8 cellular contexts compared by ENCODE assay signal in the genomic region with DNA sequence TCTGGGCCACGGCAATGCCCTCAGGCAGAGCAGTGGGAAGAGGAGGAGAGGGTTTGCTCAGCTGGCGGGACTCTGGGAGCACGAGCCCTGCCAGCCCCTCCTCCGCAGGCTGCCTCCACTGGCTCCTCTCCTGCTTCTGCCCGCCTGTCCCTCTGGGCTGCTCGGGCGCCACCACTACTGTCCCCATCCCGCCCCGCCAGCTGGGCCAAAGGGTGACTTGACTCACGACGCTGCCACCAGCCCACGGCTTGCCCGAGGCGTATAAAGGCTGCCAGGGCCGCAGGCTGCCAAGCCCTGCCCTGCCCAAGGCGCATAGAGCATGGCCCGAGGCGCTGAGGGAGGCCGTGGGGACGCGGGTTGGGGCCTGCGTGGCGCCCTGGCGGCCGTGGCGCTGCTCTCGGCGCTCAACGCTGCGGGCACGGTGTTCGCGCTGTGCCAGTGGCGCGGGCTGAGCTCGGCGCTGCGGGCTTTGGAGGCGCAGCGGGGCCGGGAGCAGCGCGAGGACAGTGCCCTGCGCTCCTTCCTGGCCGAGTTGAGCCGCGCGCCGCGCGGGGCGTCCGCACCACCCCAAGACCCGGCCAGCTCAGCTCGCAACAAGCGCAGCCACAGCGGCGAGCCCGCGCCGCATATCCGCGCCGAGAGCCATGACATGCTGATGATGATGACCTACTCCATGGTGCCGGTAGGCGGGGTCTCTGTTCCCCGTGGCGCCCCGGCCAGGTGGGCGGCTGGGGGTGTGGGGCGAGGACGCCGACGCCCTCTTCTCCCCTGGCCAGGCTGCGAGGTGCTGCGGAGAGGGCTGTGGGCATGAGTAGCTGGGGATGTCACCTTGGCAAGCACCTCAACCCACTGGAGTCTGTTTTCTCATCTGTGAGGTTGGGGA. TPM values are rescaled to one million over a fixed set of nuclear protein-coding genes. Genes with fewer than 3 reads are reported as not detected.
DNase-seq lines count a peak whose midpoint lies in the region; ATAC-seq, FAIRE-seq and TF ChIP-seq lines count a peak whose summit lies in the region.

TSS of gene GLDN (plus strand) at position 290 of the 883 bp plus-strand sequence. CDS start at position 320, 30 bp downstream.

- no peak for TF ChIP-seq EP300 in gastroesophageal sphincter (IDR thresholded peaks at IDR 0.05)
- TF ChIP-seq EP300 in neural cell (conservative IDR thresholded peaks at IDR 0.05; ENCODE audit: poor library complexity, severe bottlenecking) = no peak

- no peak for FAIRE-seq in H54 (lab: Jason Lieb, UNC)

- H4K20me1 ChIP-seq in neural cell (ENCODE audit: insufficient read depth) = no peaks in the 10 kb centered on the region

- H2AFZ ChIP-seq in neural cell (ENCODE audit: low read depth, low read length) = no peak within 1 kb of the TSS

- H3K9ac ChIP-seq in neural cell (ENCODE audit: low read length) = peak within 1 kb of the TSS; percentile 34

- no peaks in the 10 kb centered on the region for H3K9me2 ChIP-seq in neural cell (ENCODE audit: insufficient read depth, low read length)

- peak; percentile 53 for ATAC-seq in gastroesophageal sphincter

- H3K27me3 ChIP-seq in gastroesophageal sphincter = peaks cover 23% of the 10 kb centered on the region
- H3K27me3 ChIP-seq in neural cell (ENCODE audit: insufficient read depth, low read depth, low read length) = peaks cover 34% of the 10 kb centered on the region

- TF ChIP-seq POLR2A in gastroesophageal sphincter (IDR thresholded peaks at IDR 0.05) (no peak), H54 (IDR thresholded peaks at IDR 0.05; ENCODE audit: low read depth, low read length) (no peak)

- H3K36me3 ChIP-seq in gastroesophageal sphincter = no peaks in the 10 kb centered on the region
- no peaks in the 10 kb centered on the region for H3K36me3 ChIP-seq in neural cell (ENCODE audit: insufficient read depth, low read length)

- peak within 1 kb of the TSS; percentile 16; the same call in 1 of the 2 replicates for H3K27ac ChIP-seq in C4-2B
- peak within 1 kb of the TSS in 3 of 4 donors; percentile 25 to 76 (median 57) for H3K27ac ChIP-seq in gastroesophageal sphincter
- H3K27ac ChIP-seq in neural cell (ENCODE audit: low read length) = no peak within 1 kb of the TSS

- no peak for TF ChIP-seq RAD21 in neural cell (conservative IDR thresholded peaks at IDR 0.05)

- no peaks in the 10 kb centered on the region for H3F3A ChIP-seq in neural cell (ENCODE audit: insufficient read depth, low read length, poor library complexity, severe bottlenecking)

- H3K4me2 ChIP-seq in neural cell (ENCODE audit: low read length) = peak within 1 kb of the TSS; percentile 44

- DNase-seq in NCI-H69 (lab: John Stamatoyannopoulos, UW) (peak; percentile 90), SKM-1 (lab: John Stamatoyannopoulos, UW; ENCODE audit: unreplicated experiment) (no peak), NCI-H1105 (lab: John Stamatoyannopoulos, UW) (no peak), SIG-M5 (lab: John Stamatoyannopoulos, UW) (no peak), H54 (ENCODE audit: insufficient read length, low spot score) (no peak)

- peak; percentile 19 for TF ChIP-seq CTCF in C4-2B (conservative IDR thresholded peaks at IDR 0.05)
- TF ChIP-seq CTCF in gastroesophageal sphincter (IDR thresholded peaks at IDR 0.05) = peak in 1 of 4 experiments; percentile 7
- no peak for TF ChIP-seq CTCF in neural cell (IDR thresholded peaks at IDR 0.05; ENCODE audit: poor library complexity, severe bottlenecking)

- no peaks in the 10 kb centered on the region for H3K79me2 ChIP-seq in neural cell (replicated peaks; ENCODE audit: insufficient read depth, low read length)

- no peaks in the 10 kb centered on the region for H3K9me3 ChIP-seq in gastroesophageal sphincter
- H3K9me3 ChIP-seq in neural cell (ENCODE audit: low read length) = no peaks in the 10 kb centered on the region

- H3K4me3 ChIP-seq in gastroesophageal sphincter (peak within 1 kb of the TSS; percentile 19 to 54), neural cell (ENCODE audit: low read length) (peak within 1 kb of the TSS; percentile 70)

- 11% methylated on average over 12 of the region's 76 CpGs; no CpG with 5 or more reads in 1 of the 2 donors for WGBS in gastroesophageal sphincter (ENCODE audit: low coverage in 1 of 2), 2 donors

- peaks cover 0 to 31% (median 9%) of the 10 kb centered on the region in 3 donors for H3K4me1 ChIP-seq in gastroesophageal sphincter

TF ChIP-seq in neural cell, 6 proteins besides CTCF, POLR2A, EP300 and RAD21:
- TF ChIP-seq TAF1 (IDR thresholded peaks at IDR 0.05; ENCODE audit: low read depth) (no peak), POLR2AphosphoS5 (IDR thresholded peaks at IDR 0.05) (no peak), MXI1 (conservative IDR thresholded peaks at IDR 0.05; ENCODE audit: poor library complexity, severe bottlenecking) (peak; percentile 26), SMC3 (conservative IDR thresholded peaks at IDR 0.05; ENCODE audit: poor library complexity) (no peak), EZH2 (IDR thresholded peaks at IDR 0.05; ENCODE audit: borderline replicate concordance, insufficient read depth, low read length, poor library complexity, severe bottlenecking) (no peak), REST (IDR thresholded peaks at IDR 0.05; ENCODE audit: borderline replicate concordance) (no peak)

RNA-seq across cellular contexts. Expression of gene GLDN, which starts in this region (rescaled TPM):
- total RNA-seq in gastroesophageal sphincter = 10 to 100 TPM in 1 of 4 donors, 1 to 10 TPM in 3; 3.7 to 19.6 (median 4.4) TPM
- 0.58 and 1.8 TPM in 2 replicates for polyA plus RNA-seq in neural cell
- 0.58 TPM in 1 of 2 replicates, not detected in the other for polyA minus RNA-seq in neural cell
